9 cellular contexts compared by ENCODE assay signal in genomic region chr22:21032037-21032842, GRCh38. TPM values are rescaled to one million over a fixed set of nuclear protein-coding genes. Genes with fewer than 3 reads are reported as not detected.
A peak's percentile ranks its signal among the peaks of the same experiment; 100 is the strongest.
DNase-seq lines count a peak whose midpoint lies in the region; ATAC-seq, FAIRE-seq and TF ChIP-seq lines count a peak whose summit lies in the region.
"Had no signal": no experiment of that assay in that cellular context is flagged by ENCODE, and none has a peak within 500 bp of the region (broad histone marks: within the 10 kb centered on the region; RNA-seq: fewer than 3 reads in every experiment).

A gene with protein sequence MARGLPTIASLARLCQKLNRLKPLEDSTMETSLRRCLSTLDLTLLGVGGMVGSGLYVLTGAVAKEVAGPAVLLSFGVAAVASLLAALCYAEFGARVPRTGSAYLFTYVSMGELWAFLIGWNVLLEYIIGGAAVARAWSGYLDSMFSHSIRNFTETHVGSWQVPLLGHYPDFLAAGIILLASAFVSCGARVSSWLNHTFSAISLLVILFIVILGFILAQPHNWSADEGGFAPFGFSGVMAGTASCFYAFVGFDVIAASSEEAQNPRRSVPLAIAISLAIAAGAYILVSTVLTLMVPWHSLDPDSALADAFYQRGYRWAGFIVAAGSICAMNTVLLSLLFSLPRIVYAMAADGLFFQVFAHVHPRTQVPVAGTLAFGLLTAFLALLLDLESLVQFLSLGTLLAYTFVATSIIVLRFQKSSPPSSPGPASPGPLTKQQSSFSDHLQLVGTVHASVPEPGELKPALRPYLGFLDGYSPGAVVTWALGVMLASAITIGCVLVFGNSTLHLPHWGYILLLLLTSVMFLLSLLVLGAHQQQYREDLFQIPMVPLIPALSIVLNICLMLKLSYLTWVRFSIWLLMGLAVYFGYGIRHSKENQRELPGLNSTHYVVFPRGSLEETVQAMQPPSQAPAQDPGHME (minus strand): TSS chr22:21032561. CDS start chr22:21031812, 749 bp downstream.

- H3K9ac ChIP-seq in subcutaneous abdominal adipose tissue (ENCODE audit: low read length in 5 of 5) = peak within 1 kb of the TSS in 1 of 5 donors; percentile 58

- no peaks in the 10 kb centered on the region for H3K9me3 ChIP-seq in subcutaneous abdominal adipose tissue (ENCODE audit: control insufficient read depth in 5 of 5, low read length in 5 of 5)
- H3K9me3 ChIP-seq in MG63 = no peaks in the 10 kb centered on the region

- peak within 1 kb of the TSS; percentile 32 for H3K4me3 ChIP-seq in bronchial epithelial cell (ENCODE audit: low read depth, low read length)
- H3K4me3 ChIP-seq in kidney epithelial cell (ENCODE audit: low read depth, low read length) = peak within 1 kb of the TSS; percentile 27
- H3K4me3 ChIP-seq in subcutaneous abdominal adipose tissue (ENCODE audit: low read depth in 1 of 5, low read length in 5 of 5) = peak within 1 kb of the TSS; percentile 39 to 68 (median 64)
- H3K4me3 ChIP-seq in MG63 = no peak within 1 kb of the TSS

- DNase-seq in NCI-H2171 treated with DMSO at 0.1 percent for 48 hours (lab: John Stamatoyannopoulos, UW) = peak; percentile 58
- no peak for DNase-seq in NCI-H2171 (lab: John Stamatoyannopoulos, UW)
- DNase-seq in bronchial epithelial cell (ENCODE audit: low read depth) = no peak
- no peak for DNase-seq in kidney epithelial cell (ENCODE audit: low read depth)
- DNase-seq in stimulated activated naive CD4-positive, alpha-beta T cell (lab: John Stamatoyannopoulos, UW) = no peak
- no peak for DNase-seq in MG63
- DNase-seq: ACHN had no signal

- peaks cover 2% of the 10 kb centered on the region for H3K27me3 ChIP-seq in bronchial epithelial cell (ENCODE audit: control insufficient read depth, insufficient read depth, low read length)
- H3K27me3 ChIP-seq in kidney epithelial cell (ENCODE audit: control insufficient read depth, insufficient read depth, low read length) = peaks cover 28% of the 10 kb centered on the region
- peaks cover 3 to 23% (median 9%) of the 10 kb centered on the region in 5 donors for H3K27me3 ChIP-seq in subcutaneous abdominal adipose tissue (ENCODE audit: control insufficient read depth in 5 of 5, insufficient read depth in 4 of 5, low read length in 5 of 5)
- no peaks in the 10 kb centered on the region for H3K27me3 ChIP-seq in MG63

- no peaks in the 10 kb centered on the region for H3K36me3 ChIP-seq in bronchial epithelial cell (ENCODE audit: control insufficient read depth, insufficient read depth, low read length)
- no peaks in the 10 kb centered on the region for H3K36me3 ChIP-seq in kidney epithelial cell (ENCODE audit: control insufficient read depth, insufficient read depth, low read length)
- H3K36me3 ChIP-seq in subcutaneous abdominal adipose tissue (ENCODE audit: control insufficient read depth in 5 of 5, insufficient read depth in 5 of 5, low read length in 5 of 5) = no peaks in the 10 kb centered on the region
- H3K36me3 ChIP-seq in MG63 = no peaks in the 10 kb centered on the region

- no peak for FAIRE-seq in bronchial epithelial cell (lab: Jason Lieb, UNC)

- peaks cover 0 to 31% (median 18%) of the 10 kb centered on the region in 5 donors for H3K4me1 ChIP-seq in subcutaneous abdominal adipose tissue (ENCODE audit: control insufficient read depth in 5 of 5, insufficient read depth in 5 of 5, low read length in 5 of 5)

- TF ChIP-seq CTCF in bronchial epithelial cell (IDR thresholded peaks at IDR 0.05; ENCODE audit: insufficient read depth, low read length, severe bottlenecking) = no peak
- TF ChIP-seq CTCF in kidney epithelial cell (IDR thresholded peaks at IDR 0.05; ENCODE audit: insufficient read depth, low read length, poor library complexity, severe bottlenecking) = no peak

- H3K27ac ChIP-seq in subcutaneous abdominal adipose tissue (ENCODE audit: low read depth, low read length) = no peak within 1 kb of the TSS

- ATAC-seq in HG02623 (IDR thresholded peaks at IDR 0.05; ENCODE audit: unreplicated experiment) = no peak

RNA-seq across cellular contexts. Expression of the gene that starts here (rescaled TPM):
- total RNA-seq in bronchial epithelial cell = under 0.01 and 0.77 TPM in 2 replicates
- total RNA-seq in kidney epithelial cell = 2.3 and 2.7 TPM in 2 replicates
- total RNA-seq in MG63 (2014; rRNA removed; shearing (Covaris generic); ENCODE audit: low replicate concordance) = not detected in 2 replicates
